ENCODE assay signal across 3 cellular contexts in the genomic region with DNA sequence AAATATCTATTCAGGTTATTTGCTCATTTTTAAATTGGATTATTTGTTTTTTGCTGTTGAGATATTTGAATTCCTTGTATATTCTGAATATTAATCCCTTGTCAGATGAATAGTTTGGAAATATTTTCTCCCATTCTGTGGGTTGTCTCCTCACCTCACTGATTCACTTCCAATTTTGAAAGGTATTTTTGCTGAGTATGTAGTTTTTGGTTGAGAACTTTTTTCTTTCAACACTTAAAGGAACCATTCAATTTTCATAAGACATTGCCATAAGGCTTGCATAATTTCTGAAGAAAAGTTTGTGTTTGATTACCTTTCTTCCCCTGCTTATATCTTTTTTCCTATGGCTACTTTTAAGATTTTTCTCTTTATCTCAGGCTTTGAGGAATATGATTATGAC.
TF ChIP-seq lines count a peak whose summit lies in the region.

No MANE protein-coding gene starts in this region.

TF ChIP-seq in A549, 52 proteins besides CTCF, POLR2A, EP300 and RAD21:
- peak; percentile 94 for TF ChIP-seq MAFK (IDR thresholded peaks at IDR 0.05; ENCODE audit: partially characterized antibody)
- TF ChIP-seq, protein P1, sequence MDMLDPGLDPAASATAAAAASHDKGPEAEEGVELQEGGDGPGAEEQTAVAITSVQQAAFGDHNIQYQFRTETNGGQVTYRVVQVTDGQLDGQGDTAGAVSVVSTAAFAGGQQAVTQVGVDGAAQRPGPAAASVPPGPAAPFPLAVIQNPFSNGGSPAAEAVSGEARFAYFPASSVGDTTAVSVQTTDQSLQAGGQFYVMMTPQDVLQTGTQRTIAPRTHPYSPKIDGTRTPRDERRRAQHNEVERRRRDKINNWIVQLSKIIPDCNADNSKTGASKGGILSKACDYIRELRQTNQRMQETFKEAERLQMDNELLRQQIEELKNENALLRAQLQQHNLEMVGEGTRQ (IDR thresholded peaks at IDR 0.05): no peak

TF ChIP-seq in IMR-90, 13 proteins besides CTCF, POLR2A, EP300 and RAD21:
- TF ChIP-seq CEBPB (IDR thresholded peaks at IDR 0.05; ENCODE audit: low read depth, low read length) (no peak), FOS (IDR thresholded peaks at IDR 0.05; ENCODE audit: low read depth, low read length) (no peak), MXI1 (IDR thresholded peaks at IDR 0.05; ENCODE audit: borderline replicate concordance, low read depth, low read length) (no peak), RFX5 (IDR thresholded peaks at IDR 0.05; ENCODE audit: low read depth, low read length) (no peak), BHLHE40 (IDR thresholded peaks at IDR 0.05; ENCODE audit: low read depth, low read length) (no peak), MAFK (IDR thresholded peaks at IDR 0.05; ENCODE audit: low read depth, low read length) (peak; percentile 94), CHD1 (IDR thresholded peaks at IDR 0.05; ENCODE audit: low read depth, low read length) (no peak)
TF ChIP-seq in IMR-90: peak in this region for 1.

TF ChIP-seq in K562, 482 proteins besides CTCF, POLR2A, EP300 and RAD21:
- TF ChIP-seq HMGN3 (IDR thresholded peaks at IDR 0.05; ENCODE audit: borderline replicate concordance, extremely low read depth, insufficient read length, low read depth, low read length): no peak
- peak; percentile 94 for TF ChIP-seq ZNF316 (IDR thresholded peaks at IDR 0.05)
- peak; percentile 85 for TF ChIP-seq MAFG (tag; conservative IDR thresholded peaks at IDR 0.05)
- no peak for TF ChIP-seq E2F8 (IDR thresholded peaks at IDR 0.05; ENCODE audit: low read depth, partially characterized antibody)
- no peak for TF ChIP-seq RBM34 (IDR thresholded peaks at IDR 0.05; ENCODE audit: borderline replicate concordance, insufficient read depth, low read length)
- TF ChIP-seq MAFK (IDR thresholded peaks at IDR 0.05; ENCODE audit: low read length): peak; percentile 85
- TF ChIP-seq C11orf30 (IDR thresholded peaks at IDR 0.05; ENCODE audit: low read depth): peak; percentile 86
- no peak for TF ChIP-seq ZNF212 (CRISPR knock-in tag; IDR thresholded peaks at IDR 0.05)
- TF ChIP-seq PML (IDR thresholded peaks at IDR 0.05; ENCODE audit: low read length): no peak
- TF ChIP-seq MAFF (IDR thresholded peaks at IDR 0.05; ENCODE audit: low read length): peak; percentile 92
- TF ChIP-seq BCOR (IDR thresholded peaks at IDR 0.05): no peak
- TF ChIP-seq TFAP4 (CRISPR knock-in tag; IDR thresholded peaks at IDR 0.05; ENCODE audit: borderline replicate concordance): no peak
- TF ChIP-seq, protein P2, sequence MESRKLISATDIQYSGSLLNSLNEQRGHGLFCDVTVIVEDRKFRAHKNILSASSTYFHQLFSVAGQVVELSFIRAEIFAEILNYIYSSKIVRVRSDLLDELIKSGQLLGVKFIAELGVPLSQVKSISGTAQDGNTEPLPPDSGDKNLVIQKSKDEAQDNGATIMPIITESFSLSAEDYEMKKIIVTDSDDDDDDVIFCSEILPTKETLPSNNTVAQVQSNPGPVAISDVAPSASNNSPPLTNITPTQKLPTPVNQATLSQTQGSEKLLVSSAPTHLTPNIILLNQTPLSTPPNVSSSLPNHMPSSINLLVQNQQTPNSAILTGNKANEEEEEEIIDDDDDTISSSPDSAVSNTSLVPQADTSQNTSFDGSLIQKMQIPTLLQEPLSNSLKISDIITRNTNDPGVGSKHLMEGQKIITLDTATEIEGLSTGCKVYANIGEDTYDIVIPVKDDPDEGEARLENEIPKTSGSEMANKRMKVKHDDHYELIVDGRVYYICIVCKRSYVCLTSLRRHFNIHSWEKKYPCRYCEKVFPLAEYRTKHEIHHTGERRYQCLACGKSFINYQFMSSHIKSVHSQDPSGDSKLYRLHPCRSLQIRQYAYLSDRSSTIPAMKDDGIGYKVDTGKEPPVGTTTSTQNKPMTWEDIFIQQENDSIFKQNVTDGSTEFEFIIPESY (CRISPR knock-in tag; IDR thresholded peaks at IDR 0.05): no peak
TF ChIP-seq in K562: peak in this region for 5.
